ENCODE assay signal across 9 cellular contexts in genomic region chr6:157148391-157149323, GRCh38.
DNase-seq lines count a peak whose midpoint lies in the region; ATAC-seq and TF ChIP-seq lines count a peak whose summit lies in the region.
"Had no signal": no experiment of that assay in that cellular context is flagged by ENCODE, and none has a peak within 500 bp of the region (broad histone marks: within the 10 kb centered on the region; RNA-seq: fewer than 3 reads in every experiment).

No MANE protein-coding gene starts in this region.

- H3K9me3 ChIP-seq in subcutaneous abdominal adipose tissue (ENCODE audit: control insufficient read depth in 5 of 5, low read length in 5 of 5): no peaks in the 10 kb centered on the region

- H3K27ac Mint-ChIP-seq in T-helper 2 cell treated with Interferon-gamma antibody and Interleukin-4, amounts not matched to agents 5 μg/mL and 100 μg/mL, for 36 hours: no peak overlapping the region

- H3K4me1 Mint-ChIP-seq in T-helper 2 cell treated with Interferon-gamma antibody and Interleukin-4, amounts not matched to agents 5 μg/mL and 100 μg/mL, for 36 hours (ENCODE audit: low read depth): peaks cover 19% of the 10 kb centered on the region

- no peaks in the 10 kb centered on the region for H3K27me3 ChIP-seq in subcutaneous abdominal adipose tissue (ENCODE audit: control insufficient read depth in 5 of 5, insufficient read depth in 4 of 5, low read length in 5 of 5)

- H3K4me3 ChIP-seq in astrocyte of the spinal cord (ENCODE audit: low read depth, low read length) (no peak overlapping the region), subcutaneous abdominal adipose tissue (ENCODE audit: low read depth in 1 of 5, low read length in 5 of 5) (no peak overlapping the region)

- peaks cover 7 to 44% (median 41%) of the 10 kb centered on the region in 5 donors for H3K4me1 ChIP-seq in subcutaneous abdominal adipose tissue (ENCODE audit: control insufficient read depth in 5 of 5, insufficient read depth in 5 of 5, low read length in 5 of 5)

- H3K9ac ChIP-seq in subcutaneous abdominal adipose tissue (ENCODE audit: low read length in 5 of 5): peak overlapping the region in 1 of 5 donors; percentile 3
- H3K9ac ChIP-seq: parathyroid adenoma had no signal

- no peak for ATAC-seq in HG03571 (IDR thresholded peaks at IDR 0.05; ENCODE audit: unreplicated experiment)
- ATAC-seq in GM18907 (IDR thresholded peaks at IDR 0.05; ENCODE audit: unreplicated experiment): no peak

- H3K36me3 ChIP-seq in subcutaneous abdominal adipose tissue (ENCODE audit: control insufficient read depth in 5 of 5, insufficient read depth in 5 of 5, low read length in 5 of 5): peaks cover 0 to 33% (median 18%) of the 10 kb centered on the region in 5 donors

- H3K36me3 Mint-ChIP-seq in T-helper 2 cell treated with Interferon-gamma antibody and Interleukin-4, amounts not matched to agents 5 μg/mL and 100 μg/mL, for 36 hours (ENCODE audit: low read depth): peaks cover 11% of the 10 kb centered on the region

- DNase-seq in LHCN-M2 (ENCODE audit: low read depth) (peak; percentile 99), astrocyte of the spinal cord (ENCODE audit: low read depth, low spot score) (peak; percentile 96), inferior parietal cortex (ENCODE audit: extremely low spot score) (peak; percentile 69), NCI-H1105 treated with DMSO at 0.1 percent for 48 hours (lab: John Stamatoyannopoulos, UW) (no peak)
- no peak for DNase-seq in T-helper 2 cell treated with Interferon-gamma antibody and Interleukin-4, amounts not matched to agents 5 μg/mL and 100 μg/mL, for 36 hours (ENCODE audit: low spot score)

- H3K9me3 Mint-ChIP-seq in T-helper 2 cell treated with Interferon-gamma antibody and Interleukin-4, amounts not matched to agents 5 μg/mL and 100 μg/mL, for 36 hours: no peaks in the 10 kb centered on the region

- peak overlapping the region; percentile 55 for H3K27ac ChIP-seq in subcutaneous abdominal adipose tissue (ENCODE audit: low read depth, low read length)
- H3K27ac ChIP-seq: parathyroid adenoma had no signal

- in situ Hi-C loops in astrocyte of the spinal cord (cut with HindIII; ENCODE audit: low sequenced_read_pairs): no loop called here

- TF ChIP-seq CTCF in astrocyte of the spinal cord (IDR thresholded peaks at IDR 0.05; ENCODE audit: low read depth, low read length): no peak

- H3K27me3 Mint-ChIP-seq in T-helper 2 cell treated with Interferon-gamma antibody and Interleukin-4, amounts not matched to agents 5 μg/mL and 100 μg/mL, for 36 hours (ENCODE audit: low read depth): no peaks in the 10 kb centered on the region

- no peak overlapping the region for H3K4me3 Mint-ChIP-seq in T-helper 2 cell treated with Interferon-gamma antibody and Interleukin-4, amounts not matched to agents 5 μg/mL and 100 μg/mL, for 36 hours

Comparison
In these comparisons a context has a peak if more than half of its experiments do, and no peak if none do; other contexts are left out.
1. DNase-seq: peak in LHCN-M2 (single experiment), astrocyte of the spinal cord (single experiment) and inferior parietal cortex (single experiment); none in NCI-H1105 treated with DMSO at 0.1 percent for 48 hours (single experiment) and T-helper 2 cell treated with Interferon-gamma antibody and Interleukin-4, amounts not matched to agents 5 μg/mL and 100 μg/mL, for 36 hours (single experiment).